In the genomic region with DNA sequence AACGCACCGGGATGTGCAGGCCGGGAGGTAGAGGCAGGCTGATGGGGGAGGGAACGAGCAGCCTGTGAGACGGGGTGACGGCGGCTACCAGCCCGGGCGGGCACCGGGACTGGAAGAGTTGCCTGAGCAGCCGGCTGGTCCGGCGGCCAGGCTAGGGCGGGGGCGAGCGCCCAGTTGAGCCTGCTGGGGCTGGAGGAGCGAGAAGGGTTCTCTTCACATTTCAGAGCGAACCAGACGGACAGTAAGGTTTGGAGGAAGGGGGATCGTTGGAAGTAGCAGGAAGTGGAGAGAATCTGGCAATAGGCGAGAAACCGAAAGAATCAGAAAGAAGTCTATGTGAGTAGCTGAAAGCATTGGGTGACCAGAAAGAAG, we compare ENCODE assay signal across 8 cellular contexts. TPM values are rescaled to one million over a fixed set of nuclear protein-coding genes. Genes with fewer than 3 reads are reported as not detected.
A peak's percentile ranks its signal among the peaks of the same experiment; 100 is the strongest.
DNase-seq lines count a peak whose midpoint lies in the region; ATAC-seq lines count a peak whose summit lies in the region.
"Not testable (repeated sequence)": the region's sequence is repeated elsewhere in the genome, so short reads cannot be mapped to it uniquely, and the experiment has no call there.

No MANE protein-coding gene starts in this region.

- H3K27me3 Mint-ChIP-seq in activated CD4-positive, alpha-beta T cell treated with anti-CD3 and anti-CD28 coated beads for 36 hours; central memory CD8-positive, alpha-beta T cell; natural killer cell treated with Interleukin-12 subunit alpha and Interleukin-12 subunit beta and Interleukin-15 and Interleukin-18, amount 100 ng/mL, for 72 hours: not testable (repeated sequence)

- H3K27me3 ChIP-seq in right cardiac atrium (ENCODE audit: control insufficient read depth, insufficient read depth); subcutaneous abdominal adipose tissue (ENCODE audit: control insufficient read depth in 5 of 5, insufficient read depth in 4 of 5, low read length in 5 of 5): not testable (repeated sequence)

- H3K4me1 Mint-ChIP-seq in activated CD4-positive, alpha-beta T cell treated with anti-CD3 and anti-CD28 coated beads for 36 hours: peaks cover 12% of the 10 kb centered on the region
- H3K4me1 Mint-ChIP-seq in central memory CD8-positive, alpha-beta T cell: peaks cover 25% of the 10 kb centered on the region
- peaks cover 13 to 15% of the 10 kb centered on the region in 2 donors for H3K4me1 Mint-ChIP-seq in natural killer cell treated with Interleukin-12 subunit alpha and Interleukin-12 subunit beta and Interleukin-15 and Interleukin-18, amount 100 ng/mL, for 72 hours (ENCODE audit: low read depth in 2 of 2)

- POLR2A ChIA-PET in activated CD4-positive, alpha-beta T cell treated with anti-CD3 and anti-CD28 coated beads for 36 hours (lab: Charles Lee): interaction anchor here (0.6 kb wide), 1 partner anchor 1989 kb away, joined by 3 read pairs; no protein-coding TSS in a partner anchor

- H3K27ac ChIP-seq in KOPT-K1 (ENCODE audit: low read depth, low read length, poor library complexity, severe bottlenecking): peak overlapping the region; percentile 95
- H3K27ac ChIP-seq in right cardiac atrium (ENCODE audit: low read length): not testable (repeated sequence)
- H3K27ac ChIP-seq in subcutaneous abdominal adipose tissue (ENCODE audit: low read depth, low read length): peak overlapping the region; percentile 90

- under 1% methylated on average over 12 of the region's 22 CpGs for WGBS in right cardiac atrium

- CTCF ChIA-PET in activated CD4-positive, alpha-beta T cell treated with anti-CD3 and anti-CD28 coated beads for 36 hours (lab: Charles Lee): interaction anchor here (0.6 kb wide), 1 partner anchor 355 kb away, joined by 3 read pairs; no protein-coding TSS in a partner anchor

- ATAC-seq in GM21619 (IDR thresholded peaks at IDR 0.05; ENCODE audit: unreplicated experiment): peak; percentile 2
- not testable (repeated sequence) for ATAC-seq in activated CD4-positive, alpha-beta T cell treated with anti-CD3 and anti-CD28 coated beads for 36 hours; central memory CD8-positive, alpha-beta T cell (replicated peaks; ENCODE audit: extremely low read depth, poor library complexity, severe bottlenecking)
- ATAC-seq in right cardiac atrium: peak in 1 of 2 donors; percentile 56
- ATAC-seq in natural killer cell treated with Interleukin-12 subunit alpha and Interleukin-12 subunit beta and Interleukin-15 and Interleukin-18, amount 100 ng/mL, for 72 hours: peak in 1 of 2 donors; percentile 1

- peak; percentile 16 for DNase-seq in Caki2 (ENCODE audit: low read depth)
- peak; percentile 12 for DNase-seq in activated CD4-positive, alpha-beta T cell treated with anti-CD3 and anti-CD28 coated beads for 36 hours
- peak in 1 of 2 donors; percentile 17 for DNase-seq in central memory CD8-positive, alpha-beta T cell (ENCODE audit: low spot score in 2 of 2)
- DNase-seq in right cardiac atrium: peak in 1 of 3 donors; percentile 7
- DNase-seq in natural killer cell treated with Interleukin-12 subunit alpha and Interleukin-12 subunit beta and Interleukin-15 and Interleukin-18, amount 100 ng/mL, for 72 hours (ENCODE audit: low spot score): not testable (repeated sequence)

- H3K9me3 ChIP-seq in KOPT-K1 (ENCODE audit: insufficient read depth, low read length, poor library complexity, severe bottlenecking); right cardiac atrium (ENCODE audit: control insufficient read depth, low read length); subcutaneous abdominal adipose tissue (ENCODE audit: control insufficient read depth in 5 of 5, low read length in 5 of 5): not testable (repeated sequence)

- peaks cover 17% of the 10 kb centered on the region for H3K36me3 Mint-ChIP-seq in activated CD4-positive, alpha-beta T cell treated with anti-CD3 and anti-CD28 coated beads for 36 hours (ENCODE audit: low read depth)
- H3K36me3 Mint-ChIP-seq in central memory CD8-positive, alpha-beta T cell (ENCODE audit: insufficient read depth): peaks cover 20% of the 10 kb centered on the region
- peaks cover 12% of the 10 kb centered on the region for H3K36me3 Mint-ChIP-seq in natural killer cell treated with Interleukin-12 subunit alpha and Interleukin-12 subunit beta and Interleukin-15 and Interleukin-18, amount 100 ng/mL, for 72 hours

- H3K9me3 Mint-ChIP-seq in activated CD4-positive, alpha-beta T cell treated with anti-CD3 and anti-CD28 coated beads for 36 hours (ENCODE audit: low read depth); central memory CD8-positive, alpha-beta T cell; natural killer cell treated with Interleukin-12 subunit alpha and Interleukin-12 subunit beta and Interleukin-15 and Interleukin-18, amount 100 ng/mL, for 72 hours: not testable (repeated sequence)

- in situ Hi-C loops in Caki2 (cut with HindIII; ENCODE audit: low pct_unique_long_range_greater_than_20kb, low sequenced_read_pairs): not testable (repeated sequence)

- H3K4me1 ChIP-seq in right cardiac atrium (ENCODE audit: control insufficient read depth, insufficient read depth, low read length); subcutaneous abdominal adipose tissue (ENCODE audit: control insufficient read depth in 5 of 5, insufficient read depth in 5 of 5, low read length in 5 of 5): not testable (repeated sequence)

- intact Hi-C loops in activated CD4-positive, alpha-beta T cell treated with anti-CD3 and anti-CD28 coated beads for 36 hours (cut with DNase I, micrococcal nuclease): loop anchor here (5.0 to 10.0 kb wide), 3 partner anchors 699 to 859 kb away; a partner anchor contains a TSS
- intact Hi-C loops in right cardiac atrium (cut with DNase I): not testable (repeated sequence)

- not testable (repeated sequence) for H3K36me3 ChIP-seq in KOPT-K1 (ENCODE audit: insufficient read depth, low read length); subcutaneous abdominal adipose tissue (ENCODE audit: control insufficient read depth in 5 of 5, insufficient read depth in 5 of 5, low read length in 5 of 5)

- H3K4me3 ChIP-seq in right cardiac atrium (ENCODE audit: low read length): peak overlapping the region; percentile 74
- H3K4me3 ChIP-seq in subcutaneous abdominal adipose tissue (ENCODE audit: low read depth in 1 of 5, low read length in 5 of 5): peak overlapping the region; percentile 57 to 81 (median 74)

- peak overlapping the region; percentile 97 for H3K4me3 Mint-ChIP-seq in activated CD4-positive, alpha-beta T cell treated with anti-CD3 and anti-CD28 coated beads for 36 hours
- H3K4me3 Mint-ChIP-seq in central memory CD8-positive, alpha-beta T cell: peak overlapping the region; percentile 91
- H3K4me3 Mint-ChIP-seq in natural killer cell treated with Interleukin-12 subunit alpha and Interleukin-12 subunit beta and Interleukin-15 and Interleukin-18, amount 100 ng/mL, for 72 hours: peak overlapping the region; percentile 94

- peak overlapping the region in 3 of 5 donors; percentile 61 to 82 (median 71) for H3K9ac ChIP-seq in subcutaneous abdominal adipose tissue (ENCODE audit: low read length in 5 of 5)

- H3K27ac Mint-ChIP-seq in activated CD4-positive, alpha-beta T cell treated with anti-CD3 and anti-CD28 coated beads for 36 hours: peak overlapping the region; percentile 98
- peak overlapping the region; percentile 99 for H3K27ac Mint-ChIP-seq in central memory CD8-positive, alpha-beta T cell (ENCODE audit: low read depth)
- peak overlapping the region; percentile 93 to 99 for H3K27ac Mint-ChIP-seq in natural killer cell treated with Interleukin-12 subunit alpha and Interleukin-12 subunit beta and Interleukin-15 and Interleukin-18, amount 100 ng/mL, for 72 hours

RNA-seq across cellular contexts. Expression of a gene that starts 22.4 kb away (rescaled TPM):
- 0.30 TPM in 1 of 2 replicates, not detected in the other for total RNA-seq in Caki2 (2014; rRNA removed; shearing (Covaris generic); ENCODE audit: low replicate concordance)
- not detected for total RNA-seq in activated CD4-positive, alpha-beta T cell treated with anti-CD3 and anti-CD28 coated beads for 36 hours
- total RNA-seq in right cardiac atrium: under 1 TPM in 2 of 4 donors, not detected in 2; 0.28 to 0.79 TPM
- polyA plus RNA-seq in right cardiac atrium: 0.81 TPM
- 1 to 10 TPM in 1 of 2 donors, under 1 TPM in 1; 0.55 to 1.7 TPM for total RNA-seq in natural killer cell treated with Interleukin-12 subunit alpha and Interleukin-12 subunit beta and Interleukin-15 and Interleukin-18, amount 100 ng/mL, for 72 hours
